In the genomic region with DNA sequence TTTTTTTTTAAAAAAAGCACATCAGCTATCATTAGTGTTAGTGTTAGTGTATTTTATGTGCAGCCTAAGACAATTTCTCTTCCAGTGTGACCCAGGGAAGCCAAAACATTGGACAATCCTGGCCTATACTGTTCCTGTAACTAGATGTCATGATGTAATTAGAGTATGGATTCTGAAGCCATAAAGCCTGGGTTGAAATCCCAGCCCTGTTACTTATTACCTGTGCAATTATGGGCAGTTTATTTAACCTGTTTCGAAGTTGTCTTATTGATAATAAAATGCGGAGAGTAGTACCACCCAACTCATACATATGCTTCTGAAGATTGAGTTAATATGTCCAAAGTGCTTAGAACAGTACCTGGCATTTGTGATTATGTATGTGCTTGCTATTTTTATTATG, we compare ENCODE assay signal across 26 cellular contexts. TPM values are rescaled to one million over a fixed set of nuclear protein-coding genes. Genes with fewer than 3 reads are reported as not detected.
DNase-seq lines count a peak whose midpoint lies in the region; ATAC-seq, FAIRE-seq and TF ChIP-seq lines count a peak whose summit lies in the region.
"Had no signal": no experiment of that assay in that cellular context is flagged by ENCODE, and none has a peak within 500 bp of the region (broad histone marks: within the 10 kb centered on the region; RNA-seq: fewer than 3 reads in every experiment).

No MANE protein-coding gene starts in this region.

- no peaks in the 10 kb centered on the region for H3K9me3 Mint-ChIP-seq in activated T-cell treated with anti-CD3 and anti-CD28 coated beads, Interleukin-2, amount 50 U/mL, for 24 hours
- no peaks in the 10 kb centered on the region for H3K9me3 Mint-ChIP-seq in osteocyte (ENCODE audit: unreplicated experiment)

- H3K27ac ChIP-seq in transverse colon, result peak overlapping the region in 3 of 4 donors; percentile 34 to 48 (median 43)
- H3K27ac ChIP-seq: 22Rv1, HL-60 had no signal

- in situ Hi-C loops in transverse colon (cut with MboI; ENCODE audit: low pct_ligation_motif_present in 1 of 4, low pct_unique_long_range_greater_than_20kb in 1 of 4, low sequenced_read_pairs in 3 of 4), result no loop called here

- DNase-seq in activated T-cell treated with anti-CD3 and anti-CD28 coated beads, Interleukin-2, amount 50 U/mL, for 24 hours, result no peak
- no peak for DNase-seq in activated T-cell treated with anti-CD3 and anti-CD28 coated beads, Interleukin-2, amount 50 U/mL, for 1 hour
- DNase-seq in osteocyte (ENCODE audit: extremely low spot score, unreplicated experiment) (no peak), transverse colon (no peak), NCI-H2171 treated with DMSO at 0.1 percent for 48 hours (lab: John Stamatoyannopoulos, UW) (no peak)
- DNase-seq in stimulated activated naive CD4-positive, alpha-beta T cell treated with Interleukin-2 at 50 U/mL for 16 hours (lab: John Stamatoyannopoulos, UW), result no peak
- DNase-seq: AML-193; C1 segment of cervical spinal cord; DMS53; GDM1; H7; KBM-7; NCI-H1092; NCI-H1436 treated with DMSO at 0.1 percent for 48 hours; NCI-H1930; NCI-H2227 treated with DMSO at 0.1 percent for 48 hours; NCI-H510A; NCI-H748 treated with DMSO at 0.1 percent for 48 hours; NK-92 treated with Interleukin-12 subunit alpha and Interleukin-12 subunit beta, amount 100 ng/mL, for 24 hours; SIG-M5 had no signal

- peaks cover 82% of the 10 kb centered on the region for H3K4me1 Mint-ChIP-seq in activated T-cell treated with anti-CD3 and anti-CD28 coated beads, Interleukin-2, amount 50 U/mL, for 24 hours (ENCODE audit: low read depth)
- H3K4me1 Mint-ChIP-seq in osteocyte (ENCODE audit: unreplicated experiment), result peaks cover 58% of the 10 kb centered on the region

- no peak for TF ChIP-seq EP300 in transverse colon (IDR thresholded peaks at IDR 0.05; ENCODE audit: low read depth)

- H3K36me3 ChIP-seq in transverse colon, result no peaks in the 10 kb centered on the region

- H3K27me3 Mint-ChIP-seq in activated T-cell treated with anti-CD3 and anti-CD28 coated beads, Interleukin-2, amount 50 U/mL, for 24 hours, result no peaks in the 10 kb centered on the region
- H3K27me3 Mint-ChIP-seq in osteocyte (ENCODE audit: unreplicated experiment), result no peaks in the 10 kb centered on the region

- H3K4me3 Mint-ChIP-seq in activated T-cell treated with anti-CD3 and anti-CD28 coated beads, Interleukin-2, amount 50 U/mL, for 24 hours, result no peak overlapping the region
- H3K4me3 Mint-ChIP-seq in osteocyte (ENCODE audit: unreplicated experiment), result no peak overlapping the region

- intact Hi-C loops in transverse colon (cut with DNase I; ENCODE audit: low total_unique reads), result no loop called here

- peaks cover 12 to 79% (median 48%) of the 10 kb centered on the region in 4 donors for H3K4me1 ChIP-seq in transverse colon

- no peak for TF ChIP-seq CTCF in osteocyte (IDR thresholded peaks at IDR 0.05)
- no peak for TF ChIP-seq CTCF in transverse colon (IDR thresholded peaks at IDR 0.05)

- ATAC-seq in HG02981 (IDR thresholded peaks at IDR 0.05; ENCODE audit: unreplicated experiment), result no peak
- ATAC-seq: Panc1 had no signal

- H3K27ac Mint-ChIP-seq in activated T-cell treated with anti-CD3 and anti-CD28 coated beads, Interleukin-2, amount 50 U/mL, for 24 hours, result peak overlapping the region; percentile 44
- H3K27ac Mint-ChIP-seq in osteocyte (ENCODE audit: unreplicated experiment), result peak overlapping the region; percentile 42

- peak; percentile 33 for FAIRE-seq in colon (lab: Jason Lieb, UNC)
- FAIRE-seq: D721Med had no signal

- peaks cover 66% of the 10 kb centered on the region for H3K36me3 Mint-ChIP-seq in activated T-cell treated with anti-CD3 and anti-CD28 coated beads, Interleukin-2, amount 50 U/mL, for 24 hours (ENCODE audit: low read depth)
- peaks cover 7% of the 10 kb centered on the region for H3K36me3 Mint-ChIP-seq in osteocyte (ENCODE audit: unreplicated experiment)

- H3K4me3 ChIP-seq in transverse colon, result no peak overlapping the region

- 20 to 26% methylated on average over 1 to 2 of the region's 2 CpGs for WGBS in transverse colon (ENCODE audit: low coverage in 1 of 2), 2 donors

- no peaks in the 10 kb centered on the region for H3K9me3 ChIP-seq in transverse colon

- no peak for TF ChIP-seq POLR2A in transverse colon (IDR thresholded peaks at IDR 0.05)

- no peaks in the 10 kb centered on the region for H3K27me3 ChIP-seq in transverse colon

RNA-seq across cellular contexts. Expression of a gene that starts 30.1 kb away (rescaled TPM):
- 61.6 and 62.8 TPM in 2 replicates for total RNA-seq in osteocyte
- 10 to 100 TPM; 14.5 to 55.6 (median 36.9) TPM for total RNA-seq in transverse colon

RNA-seq across cellular contexts. Expression of a gene that starts 34.8 kb away (rescaled TPM):
- total RNA-seq in osteocyte (4.6 and 5.1 TPM in 2 replicates), transverse colon (10 to 100 TPM in 3 of 4 donors, 1 to 10 TPM in 1; 4.5 to 19.4 (median 13.7) TPM)
